24 cellular contexts compared by ENCODE assay signal in the genomic region with DNA sequence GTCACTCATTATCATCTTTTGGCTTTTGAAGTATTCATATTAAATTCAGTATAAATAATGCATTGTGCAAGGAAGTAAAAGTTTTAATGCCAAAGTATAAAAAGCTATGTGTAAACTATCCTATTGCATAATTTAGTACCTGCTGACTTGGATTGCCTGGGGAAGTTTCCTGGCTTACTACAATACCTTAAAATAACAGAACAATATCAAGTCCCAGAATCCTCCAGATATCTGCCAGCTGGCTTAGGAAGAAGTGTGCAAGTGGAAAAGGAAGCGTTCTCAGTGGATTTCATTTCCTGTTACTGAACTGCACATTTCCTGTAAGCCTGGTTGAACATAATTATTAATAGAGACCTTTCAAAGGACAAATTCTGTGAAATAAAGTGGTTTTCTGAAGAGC.
A peak's percentile ranks its signal among the peaks of the same experiment; 100 is the strongest.
DNase-seq lines count a peak whose midpoint lies in the region; ATAC-seq and TF ChIP-seq lines count a peak whose summit lies in the region.
"Had no signal": no experiment of that assay in that cellular context is flagged by ENCODE, and none has a peak within 500 bp of the region (broad histone marks: within the 10 kb centered on the region; RNA-seq: fewer than 3 reads in every experiment).

No MANE protein-coding gene starts in this region.

- no peak overlapping the region for H3K9ac ChIP-seq in mammary epithelial cell (ENCODE audit: insufficient read depth, low read length)

- no peaks in the 10 kb centered on the region for H4K20me1 ChIP-seq in mammary epithelial cell (ENCODE audit: insufficient read depth, low read length)

- intact Hi-C loops in mammary epithelial cell (cut with micrococcal nuclease), result no loop called here
- intact Hi-C loops in heart left ventricle (cut with DNase I), result no loop called here
- intact Hi-C loops in prostate gland (cut with DNase I), result no loop called here

- WGBS in mammary epithelial cell (ENCODE audit: low coverage, missing lambda C conversion rate), result 7% methylated on average over 1 of the region's 1 CpG
- WGBS in heart left ventricle, 4 donors, result 0 to 30% (median 3%) methylated on average over 1 of the region's 1 CpG
- WGBS in prostate gland, result 14% methylated on average over 1 of the region's 1 CpG

- TF ChIP-seq CTCF in mammary epithelial cell (conservative IDR thresholded peaks at IDR 0.05 in 1 of 2, IDR thresholded peaks at IDR 0.05 in 1 of 2; ENCODE audit: extremely low read depth in 1 of 2, insufficient read depth in 1 of 2, low read depth in 1 of 2, low read length in 2 of 2) (no peak), heart left ventricle (IDR thresholded peaks at IDR 0.05) (no peak), prostate gland (IDR thresholded peaks at IDR 0.05) (no peak)

- no peak for TF ChIP-seq POLR2A in heart left ventricle (IDR thresholded peaks at IDR 0.05)
- no peak for TF ChIP-seq POLR2A in prostate gland (IDR thresholded peaks at IDR 0.05)

- no TSS peak for BruUV-seq in mammary epithelial cell (replicated peaks; lab: Mats Ljungman, UMichigan)

- H3K36me3 ChIP-seq in mammary epithelial cell (ENCODE audit: insufficient read depth, low read length) (no peaks in the 10 kb centered on the region), heart left ventricle (peaks cover 0 to 22% (median 0%) of the 10 kb centered on the region in 9 donors), prostate gland (no peaks in the 10 kb centered on the region)

- in situ Hi-C loops in G401 (cut with HindIII; ENCODE audit: low sequenced_read_pairs), result no loop called here
- in situ Hi-C loops in mammary epithelial cell (cut with MboI; ENCODE audit: low sequenced_read_pairs in 2 of 2), result no loop called here

- H3K9me3 ChIP-seq in mammary epithelial cell (replicated peaks; ENCODE audit: insufficient read depth, low read length), result no peaks in the 10 kb centered on the region
- H3K9me3 ChIP-seq in heart left ventricle, result no peaks in the 10 kb centered on the region
- H3K9me3 ChIP-seq in prostate gland, result no peaks in the 10 kb centered on the region
- H3K9me3 ChIP-seq: tibial artery had no signal

- dilution Hi-C loops in mammary epithelial cell (cut with HindIII; ENCODE audit: low sequenced_read_pairs), result no loop called here

- H3K4me2 ChIP-seq in mammary epithelial cell (ENCODE audit: insufficient read depth, low read depth, low read length), result peak overlapping the region; percentile 4

- CTCF ChIA-PET in mammary epithelial cell (lab: Charles Lee; ENCODE audit: low non-redundant PET), result interaction anchor here (0.7 kb wide), 1 partner anchor 150 kb away, joined by 3 read pairs; no protein-coding TSS in a partner anchor

- DNase-seq in G401 (ENCODE audit: low spot score) (peak; percentile 13), mammary epithelial cell (peak; percentile 33), heart left ventricle (peak in 1 of 5 donors; percentile 14), prostate gland (ENCODE audit: low spot score) (peak; percentile 31), activated T-cell treated with anti-CD3 and anti-CD28 coated beads for 4 hours (no peak), NCI-H2107 (lab: John Stamatoyannopoulos, UW) (no peak)
- no peak for DNase-seq in activated CD4-positive, alpha-beta T cell treated with anti-CD3 and anti-CD28 coated beads for 48 hours
- no peak for DNase-seq in stimulated activated CD4-positive, alpha-beta T cell treated with anti-CD3 and anti-CD28 coated beads, Interleukin-15, amount 100 ng/mL, for 24 hours
- DNase-seq: activated CD4-positive, alpha-beta T cell treated with anti-CD3 and anti-CD28 coated beads, Interleukin-2, amount 10 ng/mL, durations not matched to agents 24 days and 14 days; activated CD8-positive, alpha-beta memory T cell treated with anti-CD3 and anti-CD28 coated beads, Interleukin-2, amount 10 ng/mL, durations not matched to agents 7 days and 5 days; activated naive CD4-positive, alpha-beta T cell treated with anti-CD3 and anti-CD28 coated beads, Interleukin-2, amount 10 ng/mL, durations not matched to agents 7 days and 5 days; amygdala; erythroblast; foreskin melanocyte; islet precursor cell; NCI-H1092 treated with DMSO at 0.1 percent for 48 hours; NCI-H187 treated with DMSO at 0.1 percent for 48 hours; retina; stimulated activated naive CD4-positive, alpha-beta T cell treated with Interleukin-2 at 50 U/mL for 16 hours had no signal

- H3K4me3 ChIP-seq in mammary epithelial cell (replicated peaks in 1 of 3; ENCODE audit: insufficient read depth in 1 of 3, low read depth in 2 of 3, low read length in 3 of 3), result no peak overlapping the region
- peak overlapping the region in 1 of 12 donors; percentile 9 for H3K4me3 ChIP-seq in heart left ventricle
- no peak overlapping the region for H3K4me3 ChIP-seq in prostate gland
- H3K4me3 ChIP-seq: lung, tibial artery had no signal

- no peaks in the 10 kb centered on the region for H3K79me2 ChIP-seq in mammary epithelial cell (ENCODE audit: insufficient read depth, low read length)

- H3K27ac ChIP-seq in mammary epithelial cell (ENCODE audit: insufficient read depth, low read depth, low read length) (no peak overlapping the region), heart left ventricle (peak overlapping the region in 9 of 12 donors; percentile 23 to 57 (median 45)), prostate gland (no peak overlapping the region)
- H3K27ac ChIP-seq: tibial artery, VCaP had no signal

- H3K27me3 ChIP-seq in mammary epithelial cell (ENCODE audit: insufficient read depth, low read length) (peaks cover 2% of the 10 kb centered on the region), heart left ventricle (no peaks in the 10 kb centered on the region), prostate gland (replicated peaks; ENCODE audit: insufficient read depth) (peaks cover 1% of the 10 kb centered on the region)
- H3K27me3 ChIP-seq: tibial artery had no signal

- peak in 3 of 4 donors; percentile 54 to 89 (median 78) for ATAC-seq in heart left ventricle
- ATAC-seq: HCT116, SK-N-SH treated with all-trans-retinoic acid at 6 μM for 48 hours had no signal

- no peak overlapping the region for H2AFZ ChIP-seq in mammary epithelial cell (ENCODE audit: low read depth, low read length)

- H3K4me1 ChIP-seq in mammary epithelial cell (ENCODE audit: insufficient read depth, low read length), result peaks cover 5% of the 10 kb centered on the region
- H3K4me1 ChIP-seq in heart left ventricle, result peaks cover 4 to 21% (median 14%) of the 10 kb centered on the region in 12 donors
- H3K4me1 ChIP-seq in prostate gland (replicated peaks), result no peaks in the 10 kb centered on the region
- H3K4me1 ChIP-seq: tibial artery had no signal

Comparison
In these comparisons a context has a peak if more than half of its experiments do, and no peak if none do; other contexts are left out.
1. DNase-seq: peak in G401 (single experiment), mammary epithelial cell (single experiment) and prostate gland (single experiment); none in activated CD4-positive, alpha-beta T cell treated with anti-CD3 and anti-CD28 coated beads for 48 hours (single experiment), activated T-cell treated with anti-CD3 and anti-CD28 coated beads for 4 hours (single experiment), stimulated activated CD4-positive, alpha-beta T cell treated with anti-CD3 and anti-CD28 coated beads, Interleukin-15, amount 100 ng/mL, for 24 hours (single experiment) and NCI-H2107 (single experiment).
2. H3K27ac ChIP-seq: peak in heart left ventricle (9 of 12); none in mammary epithelial cell (single experiment) and prostate gland (0 of 2).